ENCODE assay signal across 31 cellular contexts in the genomic region with DNA sequence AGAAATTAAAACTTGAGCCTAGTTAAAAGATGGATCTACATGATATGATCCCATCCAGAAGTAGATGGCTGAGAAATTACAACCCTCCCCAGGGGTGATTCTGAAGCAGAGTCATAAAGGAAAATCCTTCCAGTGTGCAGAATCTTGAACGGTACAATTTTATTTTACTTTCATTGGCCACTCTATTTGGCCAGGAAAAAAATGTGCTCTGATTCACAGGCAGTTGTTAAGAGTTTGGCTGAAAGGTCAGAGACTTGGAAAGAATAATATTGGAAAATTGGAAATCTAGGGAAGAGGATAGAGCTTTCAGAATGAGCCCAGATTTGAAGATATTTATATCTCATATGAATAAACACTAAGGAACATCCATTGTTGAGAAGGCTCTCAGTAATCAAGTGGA.
"Had no signal": no experiment of that assay in that cellular context is flagged by ENCODE, and none has a peak within 500 bp of the region (broad histone marks: within the 10 kb centered on the region; RNA-seq: fewer than 3 reads in every experiment).

No MANE protein-coding gene starts in this region.

- H2AFZ ChIP-seq: neural progenitor cell had no signal

- H3K4me2 ChIP-seq: neural progenitor cell had no signal

- H3K27me3 ChIP-seq: esophagus squamous epithelium, foreskin keratinocyte, heart left ventricle, neural progenitor cell, right lobe of liver, thyroid gland, upper lobe of right lung had no signal

- H3K27ac ChIP-seq: esophagus squamous epithelium, foreskin keratinocyte, neural progenitor cell, right lobe of liver, thyroid gland, upper lobe of right lung, WERI-Rb-1 had no signal

- H3K4me3 ChIP-seq: esophagus squamous epithelium, heart left ventricle, lung, neural progenitor cell, right lobe of liver, skin epidermis, thyroid gland, upper lobe of right lung had no signal

- DNase-seq: activated CD4-positive, alpha-beta memory T cell treated with anti-CD3 and anti-CD28 coated beads for 36 hours; activated CD4-positive, alpha-beta T cell treated with anti-CD3 and anti-CD28 coated beads, Interleukin-2, amount 10 ng/mL, durations not matched to agents 24 days and 14 days; activated CD8-positive, alpha-beta memory T cell treated with anti-CD3 and anti-CD28 coated beads, Interleukin-2, amount 50 U/mL, for 4 hours; activated gamma-delta T cell; activated naive CD4-positive, alpha-beta T cell treated with anti-CD3 and anti-CD28 coated beads, Interleukin-2, amount 10 ng/mL, durations not matched to agents 7 days and 5 days; activated naive CD8-positive, alpha-beta T cell treated with anti-CD3 and anti-CD28 coated beads, Interleukin-2, amount 10 ng/mL, durations not matched to agents 7 days and 5 days; activated T-cell treated with anti-CD3 and anti-CD28 coated beads, Interleukin-2, amount 50 U/mL, for 1 hour; central memory CD4-positive, alpha-beta T cell; endodermal cell; esophagus squamous epithelium; foreskin keratinocyte; heart left ventricle; hypothalamus; immature natural killer cell; kidney; mesendoderm; natural killer cell; occipital lobe; posterior cingulate gyrus; right lobe of liver; stimulated activated CD4-positive, alpha-beta T cell treated with anti-CD3 and anti-CD28 coated beads, Interleukin-12 subunit alpha, Interleukin-12 subunit beta, amount 100 ng/mL, for 4 hours; stimulated activated CD4-positive, alpha-beta T cell treated with anti-CD3 and anti-CD28 coated beads, Interleukin-4, amount 100 ng/mL, for 1 hour; stimulated activated naive CD8-positive, alpha-beta T cell treated with anti-CD3 and anti-CD28 coated beads, Interleukin-15, Interleukin-2, amounts not matched to agents 100 U/mL and 50 U/mL, for 24 hours; substantia nigra; thyroid gland; upper lobe of right lung; WERI-Rb-1 had no signal

- H3K4me1 ChIP-seq: esophagus squamous epithelium, foreskin keratinocyte, neural progenitor cell, right lobe of liver, thyroid gland, upper lobe of right lung had no signal

- ATAC-seq: activated CD4-positive, CD25-positive, alpha-beta regulatory T cell treated with anti-CD3 and anti-CD28 coated beads, Interleukin-2, amount 50 U/mL, for 24 hours; foreskin keratinocyte; natural killer cell; right lobe of liver; stimulated activated naive CD8-positive, alpha-beta T cell treated with anti-CD3 and anti-CD28 coated beads, Interleukin-15, Interleukin-2, amounts not matched to agents 100 U/mL and 50 U/mL, for 24 hours; upper lobe of right lung had no signal

- H3K9me3 ChIP-seq: esophagus squamous epithelium, heart left ventricle, right lobe of liver, thyroid gland, upper lobe of right lung had no signal

- H3K36me3 ChIP-seq: esophagus squamous epithelium, heart left ventricle, neural progenitor cell, right lobe of liver, thyroid gland, upper lobe of right lung, WERI-Rb-1 had no signal
